Comparison of ENCODE assay signal across 6 cellular contexts in the genomic region with DNA sequence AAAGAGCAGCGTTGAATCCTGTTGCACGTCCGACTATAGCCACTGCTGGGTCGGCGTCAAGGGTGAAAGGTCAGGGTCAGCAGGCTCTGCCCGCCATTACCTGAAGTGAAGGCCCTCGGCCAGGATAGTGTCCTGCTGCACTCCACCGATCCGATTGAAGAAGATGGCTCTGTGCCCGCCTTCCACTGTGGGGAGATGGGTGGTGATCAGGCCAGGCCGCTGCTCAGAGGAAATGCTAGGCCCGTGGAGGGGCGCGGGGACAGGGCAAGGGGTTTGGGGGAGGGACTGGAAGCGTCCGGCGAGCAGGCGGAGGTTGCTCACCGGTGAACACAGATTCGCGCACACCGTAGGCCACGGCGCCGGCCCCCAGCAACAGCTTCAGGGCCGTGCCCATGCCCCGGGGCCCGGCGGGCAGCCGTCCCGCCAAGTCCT. TPM values are rescaled to one million over a fixed set of nuclear protein-coding genes. Genes with fewer than 3 reads are reported as not detected.
DNase-seq lines count a peak whose midpoint lies in the region; ATAC-seq and TF ChIP-seq lines count a peak whose summit lies in the region.

No MANE protein-coding gene starts in this region.

- TF ChIP-seq POLR2A in ovary (IDR thresholded peaks at IDR 0.05): no peak

- DNase-seq in CD14-positive monocyte (ENCODE audit: low spot score) (no peak), ovary (peak in 4 of 5 donors; percentile 55 to 76 (median 66)), NCI-H1436 (lab: John Stamatoyannopoulos, UW) (no peak), NOMO-1 treated with dmso at 0.1 percent for 144 hours (lab: John Stamatoyannopoulos, UW; ENCODE audit: unreplicated experiment) (no peak)
- DNase-seq in central memory CD8-positive, alpha-beta T cell (ENCODE audit: low spot score in 2 of 2): no peak

- peak overlapping the region; percentile 93 to 99 (median 97) for H3K27ac Mint-ChIP-seq in CD14-positive monocyte
- peak overlapping the region; percentile 97 for H3K27ac Mint-ChIP-seq in central memory CD8-positive, alpha-beta T cell (ENCODE audit: low read depth)

- no peaks in the 10 kb centered on the region for H3K9me3 Mint-ChIP-seq in CD14-positive monocyte
- H3K9me3 Mint-ChIP-seq in central memory CD8-positive, alpha-beta T cell: no peaks in the 10 kb centered on the region

- no peaks in the 10 kb centered on the region for H3K27me3 ChIP-seq in ovary

- WGBS in ovary, 3 donors: 0 to 1% (median 1%) methylated on average over 24 to 31 of the region's 31 CpGs

- H3K4me3 ChIP-seq in ovary: peak overlapping the region; percentile 78

- TF ChIP-seq CTCF in CD14-positive monocyte (IDR thresholded peaks at IDR 0.05) (no peak), ovary (IDR thresholded peaks at IDR 0.05) (no peak)

- peaks cover 0 to 3% (median 0%) of the 10 kb centered on the region in 3 donors for H3K27me3 Mint-ChIP-seq in CD14-positive monocyte (ENCODE audit: low read depth in 3 of 3)
- no peaks in the 10 kb centered on the region for H3K27me3 Mint-ChIP-seq in central memory CD8-positive, alpha-beta T cell

- peak overlapping the region; percentile 100 for H3K4me3 Mint-ChIP-seq in CD14-positive monocyte
- H3K4me3 Mint-ChIP-seq in central memory CD8-positive, alpha-beta T cell: peak overlapping the region; percentile 94

- no peak for TF ChIP-seq EP300 in ovary (IDR thresholded peaks at IDR 0.05)

- intact Hi-C loops in CD14-positive monocyte (cut with micrococcal nuclease): loop anchor here (1.0 to 5.0 kb wide), 5 partner anchors 31 to 307 kb away; partner anchors contain the start of genes LPCAT3 (in 2 of the 2) and ING4 (in 1 of the 2)
- intact Hi-C loops in ovary (cut with DNase I): no loop called here

- peaks cover 32% of the 10 kb centered on the region for H3K4me1 Mint-ChIP-seq in CD14-positive monocyte
- H3K4me1 Mint-ChIP-seq in central memory CD8-positive, alpha-beta T cell: peaks cover 30% of the 10 kb centered on the region

- peak; percentile 1 for ATAC-seq in HG03097 (IDR thresholded peaks at IDR 0.05; ENCODE audit: low FRiP score, unreplicated experiment)
- peak; percentile 7 for ATAC-seq in central memory CD8-positive, alpha-beta T cell (replicated peaks; ENCODE audit: extremely low read depth, poor library complexity, severe bottlenecking)

- peaks cover 7% of the 10 kb centered on the region for H3K4me1 ChIP-seq in ovary (ENCODE audit: insufficient read depth)

- H3K36me3 ChIP-seq in ovary: no peaks in the 10 kb centered on the region

- peak overlapping the region; percentile 68 to 72 for H3K27ac ChIP-seq in ovary

- H3K36me3 Mint-ChIP-seq in CD14-positive monocyte: peaks cover 49 to 59% of the 10 kb centered on the region in 2 donors
- H3K36me3 Mint-ChIP-seq in central memory CD8-positive, alpha-beta T cell (ENCODE audit: insufficient read depth): peaks cover 40% of the 10 kb centered on the region

- H3K9me3 ChIP-seq in ovary: no peaks in the 10 kb centered on the region

RNA-seq across cellular contexts. Expression of gene PHB2, which starts 0.4 kb away (rescaled TPM):
- polyA plus RNA-seq in CD14-positive monocyte (10 to 100 TPM; 90.6 to 91.9 TPM), ovary (100 to 1,000 TPM; 129 to 285 TPM)
- 100 to 1,000 TPM; 220 to 324 (median 269) TPM for total RNA-seq in ovary

RNA-seq across cellular contexts. Expression of gene EMG1, which starts 0.6 kb away (rescaled TPM):
- 10 to 100 TPM; 33.1 to 35.3 TPM for polyA plus RNA-seq in CD14-positive monocyte
- total RNA-seq in ovary: 10 to 100 TPM; 25.6 to 54.7 (median 41.0) TPM
- polyA plus RNA-seq in ovary: 10 to 100 TPM; 21.5 to 39.5 TPM

RNA-seq across cellular contexts. Expression of gene PTPN6, which starts 19.0 kb away (rescaled TPM):
- polyA plus RNA-seq in CD14-positive monocyte (100 to 1,000 TPM; 449 to 562 TPM), ovary (10 to 100 TPM in 1 of 2 donors, 1 to 10 TPM in 1; 6.9 to 25.3 TPM)
- total RNA-seq in ovary: 10 to 100 TPM in 3 of 7 donors, 1 to 10 TPM in 4; 4.6 to 19.8 (median 9.8) TPM

RNA-seq across cellular contexts. Expression of gene C12orf57, which starts 26.3 kb away (rescaled TPM):
- polyA plus RNA-seq in CD14-positive monocyte: 10 to 100 TPM; 19.1 to 24.2 TPM
- total RNA-seq in ovary: 1,000 to 10,000 TPM in 1 of 7 donors, 100 to 1,000 TPM in 6; 457 to 1,838 (median 633) TPM
- 1,000 to 10,000 TPM in 1 of 2 donors, 10 to 100 TPM in 1; 40.3 to 1,266 TPM for polyA plus RNA-seq in ovary

RNA-seq across cellular contexts. Expression of gene RNU7-1, which starts 26.5 kb away (rescaled TPM):
- polyA plus RNA-seq in CD14-positive monocyte: not detected
- not detected for total RNA-seq in ovary
- polyA plus RNA-seq in ovary: not detected

Comparison
In these comparisons a context has a peak if more than half of its experiments do, and no peak if none do; other contexts are left out.
1. DNase-seq: peak in ovary (4 of 5); none in CD14-positive monocyte (single experiment), central memory CD8-positive, alpha-beta T cell (0 of 2), NCI-H1436 (single experiment) and NOMO-1 treated with dmso at 0.1 percent for 144 hours (single experiment).
2. RNA of gene PTPN6, which starts 19.0 kb away (polyA plus RNA-seq): 449 to 562 TPM in CD14-positive monocyte; 6.9 to 25.3 TPM in ovary; every median in the first group is over 10 times any median in the second.
3. intact Hi-C loops: an anchor here in CD14-positive monocyte (1.0 to 5.0 kb wide); none called in ovary.